11 cellular contexts compared by ENCODE assay signal in the genomic region with DNA sequence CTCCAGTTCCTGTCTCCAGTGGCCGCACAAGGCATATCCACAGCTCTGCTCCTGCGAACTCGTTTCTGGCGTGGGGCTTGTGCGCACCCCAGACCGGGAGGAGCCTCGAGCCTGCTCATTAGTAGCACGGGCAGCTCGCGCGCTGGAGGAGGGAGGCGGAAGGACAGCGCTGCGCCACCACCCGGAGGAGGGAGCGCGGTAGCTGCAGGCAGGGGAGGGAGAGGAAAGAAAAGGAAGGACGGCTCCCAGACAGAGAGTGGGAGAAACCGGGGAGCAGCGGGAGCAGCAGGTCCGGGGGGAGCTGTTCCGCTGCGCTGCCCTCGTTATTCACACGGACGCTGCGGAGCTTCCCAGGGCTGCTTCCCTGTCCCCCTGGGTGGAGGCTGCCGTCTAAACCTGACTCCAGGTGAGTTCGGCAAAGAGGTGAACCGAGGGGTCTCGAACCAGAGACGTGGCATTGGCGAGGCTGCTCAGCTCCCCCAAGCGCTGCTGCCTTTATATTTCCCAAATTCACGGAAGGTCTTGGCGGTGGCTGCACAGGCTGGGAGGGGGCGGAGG.
DNase-seq lines count a peak whose midpoint lies in the region; ATAC-seq, FAIRE-seq and TF ChIP-seq lines count a peak whose summit lies in the region.
"Had no signal": no experiment of that assay in that cellular context is flagged by ENCODE, and none has a peak within 500 bp of the region (broad histone marks: within the 10 kb centered on the region; RNA-seq: fewer than 3 reads in every experiment).

No MANE protein-coding gene starts in this region.

- no peaks in the 10 kb centered on the region for H3K4me1 Mint-ChIP-seq in natural killer cell
- no peaks in the 10 kb centered on the region for H3K4me1 Mint-ChIP-seq in CD8-positive, alpha-beta T cell (ENCODE audit: low read depth)

- POLR2A ChIA-PET in AG04449 (lab: Yijun Ruan, JAX) (no interaction called here), HepG2 (lab: Yijun Ruan, JAX) (no interaction called here)
- POLR2A ChIA-PET in CD8-positive, alpha-beta T cell (lab: Charles Lee), result no interaction called here

- no peaks in the 10 kb centered on the region for H3K27me3 ChIP-seq in brain microvascular endothelial cell (replicated peaks)
- H3K27me3 ChIP-seq in HepG2 (ENCODE audit: control insufficient read depth in 1 of 2, insufficient read depth in 2 of 2, low read length in 2 of 2), result no peaks in the 10 kb centered on the region
- no peaks in the 10 kb centered on the region for H3K27me3 ChIP-seq in CD8-positive, alpha-beta T cell (ENCODE audit: insufficient read depth, low read length)
- H3K27me3 ChIP-seq: Peyer's patch had no signal

- no peaks in the 10 kb centered on the region for H3K27me3 Mint-ChIP-seq in natural killer cell (ENCODE audit: low read depth in 2 of 2)
- H3K27me3 Mint-ChIP-seq in CD8-positive, alpha-beta T cell (ENCODE audit: low read depth), result peaks cover 5% of the 10 kb centered on the region

- no peaks in the 10 kb centered on the region; the same call in none of the 2 replicates for H3K9me3 ChIP-seq in HepG2 (ENCODE audit: low read length)
- no peaks in the 10 kb centered on the region for H3K9me3 ChIP-seq in CD8-positive, alpha-beta T cell (ENCODE audit: low read length)
- H3K9me3 ChIP-seq: Peyer's patch had no signal

- no peaks in the 10 kb centered on the region for H3K79me2 ChIP-seq in HepG2 (ENCODE audit: insufficient read depth, low read length)

- peak overlapping the region; percentile 18; the same call in 1 of the 2 replicates for H3K4me2 ChIP-seq in HepG2 (ENCODE audit: low read depth, low read length)

- H3K4me3 Mint-ChIP-seq in natural killer cell, result no peak overlapping the region
- H3K4me3 Mint-ChIP-seq in CD8-positive, alpha-beta T cell, result no peak overlapping the region

- no peak overlapping the region for H3K27ac Mint-ChIP-seq in natural killer cell
- no peak overlapping the region for H3K27ac Mint-ChIP-seq in CD8-positive, alpha-beta T cell

- WGBS in HepG2 (ENCODE audit: low lambda C conversion rate), result 7% methylated on average over 25 of the region's 37 CpGs

- H3K4me1 ChIP-seq in HepG2 (ENCODE audit: insufficient read depth, low read length), result no peaks in the 10 kb centered on the region
- no peaks in the 10 kb centered on the region for H3K4me1 ChIP-seq in CD8-positive, alpha-beta T cell (ENCODE audit: insufficient read depth, low read length)
- H3K4me1 ChIP-seq: Peyer's patch had no signal

- H3K36me3 ChIP-seq in brain microvascular endothelial cell (replicated peaks), result no peaks in the 10 kb centered on the region
- no peaks in the 10 kb centered on the region for H3K36me3 ChIP-seq in HepG2 (replicated peaks in 1 of 2; ENCODE audit: control insufficient read depth in 1 of 2, insufficient read depth in 2 of 2, low read length in 2 of 2)
- no peaks in the 10 kb centered on the region for H3K36me3 ChIP-seq in CD8-positive, alpha-beta T cell (ENCODE audit: insufficient read depth, low read length)
- H3K36me3 ChIP-seq: Peyer's patch had no signal

- in situ Hi-C loops in brain microvascular endothelial cell (cut with HindIII; ENCODE audit: low pct_ligation_motif_present, low sequenced_read_pairs) (no loop called here), HepG2 (cut with HindIII; ENCODE audit: extremely low pct_ligation_motif_present, low pct_unique_long_range_greater_than_20kb) (no loop called here)

- peaks cover 4 to 10% of the 10 kb centered on the region in 2 donors for H3K9me3 Mint-ChIP-seq in natural killer cell
- peaks cover 6% of the 10 kb centered on the region for H3K9me3 Mint-ChIP-seq in CD8-positive, alpha-beta T cell

- H3K9ac ChIP-seq in HepG2 (ENCODE audit: insufficient read depth, low read depth, low read length), result no peak overlapping the region

- ATAC-seq in HepG2 (peak; percentile 86), natural killer cell (no peak), GM18517 (IDR thresholded peaks at IDR 0.05; ENCODE audit: unreplicated experiment) (no peak), GM18867 (IDR thresholded peaks at IDR 0.05; ENCODE audit: unreplicated experiment) (no peak)
- ATAC-seq in CD8-positive, alpha-beta T cell, result no peak

- no peak for TF ChIP-seq POLR2A in HepG2 (IDR thresholded peaks at IDR 0.05; ENCODE audit: insufficient read depth in 1 of 2, low read depth in 2 of 2, low read length in 2 of 2)

- H3K27ac ChIP-seq in brain microvascular endothelial cell, result no peak overlapping the region
- no peak overlapping the region for H3K27ac ChIP-seq in HepG2 (ENCODE audit: extremely low read length, insufficient read depth, low read length)
- no peak overlapping the region for H3K27ac ChIP-seq in CD8-positive, alpha-beta T cell (ENCODE audit: low read depth, low read length)
- H3K27ac ChIP-seq: Peyer's patch, skin epidermis had no signal

- no peak for TF ChIP-seq RAD21 in HepG2 (CRISPR knock-in tag; IDR thresholded peaks at IDR 0.05)

- H4K20me1 ChIP-seq in HepG2 (ENCODE audit: insufficient read depth, low read length), result no peaks in the 10 kb centered on the region

- no peak for TF ChIP-seq EP300 in HepG2 (IDR thresholded peaks at IDR 0.05; ENCODE audit: low read depth in 2 of 2, low read length in 2 of 2)
- TF ChIP-seq EP300 in HepG2 (CRISPR knock-in tag; IDR thresholded peaks at IDR 0.05; ENCODE audit: borderline replicate concordance), result no peak

- TF ChIP-seq CTCF in AG04449 (IDR thresholded peaks at IDR 0.05; ENCODE audit: insufficient read depth, low read length, missing control alignments), result peak; percentile 11
- peak; percentile 41 for TF ChIP-seq CTCF in LNCAP (IDR thresholded peaks at IDR 0.05)
- TF ChIP-seq CTCF in brain microvascular endothelial cell (IDR thresholded peaks at IDR 0.05; ENCODE audit: low read depth, low read length, missing control alignments), result peak; percentile 66
- peak; percentile 18; the same call in 1 of the 2 replicates for TF ChIP-seq CTCF in HepG2 (CRISPR knock-in tag; IDR thresholded peaks at IDR 0.05)
- TF ChIP-seq CTCF in natural killer cell (IDR thresholded peaks at IDR 0.05), result no peak
- no peak for TF ChIP-seq CTCF in CD8-positive, alpha-beta T cell (IDR thresholded peaks at IDR 0.05)

- H3K4me3 ChIP-seq in AG04449 (ENCODE audit: low read depth, low read length) (peak overlapping the region; percentile 41), brain microvascular endothelial cell (ENCODE audit: low read depth, low read length) (peak overlapping the region; percentile 65), HepG2 (replicated peaks in 1 of 3; ENCODE audit: insufficient read depth in 1 of 3, low read depth in 2 of 3, low read length in 3 of 3) (no peak overlapping the region)
- no peak overlapping the region for H3K4me3 ChIP-seq in CD8-positive, alpha-beta T cell (ENCODE audit: low read depth, low read length)
- H3K4me3 ChIP-seq: Peyer's patch had no signal

- H3K36me3 Mint-ChIP-seq in natural killer cell, result peaks cover 8% of the 10 kb centered on the region
- no peaks in the 10 kb centered on the region for H3K36me3 Mint-ChIP-seq in CD8-positive, alpha-beta T cell

- CTCF ChIA-PET in AG04449 (lab: Yijun Ruan, JAX), result interaction anchor here (0.9 to 2.5 kb wide), 5 partner anchors 10 to 138 kb away, joined by 3 to 7 read pairs (median 4); no protein-coding TSS in a partner anchor
- CTCF ChIA-PET in HepG2 (lab: Yijun Ruan, JAX; ENCODE audit: low intra/inter-chr PET ratio, low total read pairs), result no interaction called here
- CTCF ChIA-PET in CD8-positive, alpha-beta T cell (lab: Charles Lee), result no interaction called here

- DNase-seq in AG04449 (ENCODE audit: low read depth, low spot score), result no peak
- peak; percentile 61 for DNase-seq in brain microvascular endothelial cell
- no peak for DNase-seq in HepG2 (ENCODE audit: low spot score)
- no peak for DNase-seq in natural killer cell
- no peak for DNase-seq in CD8-positive, alpha-beta T cell
- DNase-seq: DND-41, Peyer's patch had no signal

- no peak for FAIRE-seq in HepG2 (lab: Jason Lieb, UNC)

- BruUV-seq in HepG2 (replicated peaks; lab: Mats Ljungman, UMichigan), result no TSS peak

- no peak overlapping the region for H2AFZ ChIP-seq in HepG2 (ENCODE audit: low read length)

- intact Hi-C loops in HepG2 (cut with micrococcal nuclease; ENCODE audit: unreplicated experiment) (no loop called here), natural killer cell (cut with micrococcal nuclease) (no loop called here)
- intact Hi-C loops in CD8-positive, alpha-beta T cell (cut with DNase I, micrococcal nuclease), result loop anchor here in 1 of 2 experiments (10.0 kb wide), 1 partner anchor 1548 kb away; no protein-coding TSS in a partner anchor

TF ChIP-seq in HepG2, 621 proteins besides CTCF, POLR2A, EP300 and RAD21:
- TF ChIP-seq, protein P1, sequence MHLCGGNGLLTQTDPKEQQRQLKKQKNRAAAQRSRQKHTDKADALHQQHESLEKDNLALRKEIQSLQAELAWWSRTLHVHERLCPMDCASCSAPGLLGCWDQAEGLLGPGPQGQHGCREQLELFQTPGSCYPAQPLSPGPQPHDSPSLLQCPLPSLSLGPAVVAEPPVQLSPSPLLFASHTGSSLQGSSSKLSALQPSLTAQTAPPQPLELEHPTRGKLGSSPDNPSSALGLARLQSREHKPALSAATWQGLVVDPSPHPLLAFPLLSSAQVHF (CRISPR knock-in tag; IDR thresholded peaks at IDR 0.05), result no peak
- TF ChIP-seq ZNF263 (CRISPR knock-in tag; IDR thresholded peaks at IDR 0.05) (peak; percentile 47; the same call in 1 of the 2 replicates), U2AF2 (IDR thresholded peaks at IDR 0.05; ENCODE audit: low read depth, low read length) (no peak), HNRNPLL (IDR thresholded peaks at IDR 0.05; ENCODE audit: low read depth, low read length, poor library complexity, severe bottlenecking) (peak; percentile 44)

Comparison
In these comparisons a context has a peak if more than half of its experiments do, and no peak if none do; other contexts are left out.
1. H3K4me3 ChIP-seq: peak in AG04449 (single experiment) and brain microvascular endothelial cell (single experiment); none in HepG2 (0 of 3) and CD8-positive, alpha-beta T cell (single experiment).
2. CTCF ChIP-seq: peak in AG04449 (single experiment), LNCAP (single experiment), brain microvascular endothelial cell (single experiment) and HepG2 (single experiment); none in natural killer cell (single experiment) and CD8-positive, alpha-beta T cell (single experiment).